1 cellular context compared by ENCODE assay signal in the genomic region with DNA sequence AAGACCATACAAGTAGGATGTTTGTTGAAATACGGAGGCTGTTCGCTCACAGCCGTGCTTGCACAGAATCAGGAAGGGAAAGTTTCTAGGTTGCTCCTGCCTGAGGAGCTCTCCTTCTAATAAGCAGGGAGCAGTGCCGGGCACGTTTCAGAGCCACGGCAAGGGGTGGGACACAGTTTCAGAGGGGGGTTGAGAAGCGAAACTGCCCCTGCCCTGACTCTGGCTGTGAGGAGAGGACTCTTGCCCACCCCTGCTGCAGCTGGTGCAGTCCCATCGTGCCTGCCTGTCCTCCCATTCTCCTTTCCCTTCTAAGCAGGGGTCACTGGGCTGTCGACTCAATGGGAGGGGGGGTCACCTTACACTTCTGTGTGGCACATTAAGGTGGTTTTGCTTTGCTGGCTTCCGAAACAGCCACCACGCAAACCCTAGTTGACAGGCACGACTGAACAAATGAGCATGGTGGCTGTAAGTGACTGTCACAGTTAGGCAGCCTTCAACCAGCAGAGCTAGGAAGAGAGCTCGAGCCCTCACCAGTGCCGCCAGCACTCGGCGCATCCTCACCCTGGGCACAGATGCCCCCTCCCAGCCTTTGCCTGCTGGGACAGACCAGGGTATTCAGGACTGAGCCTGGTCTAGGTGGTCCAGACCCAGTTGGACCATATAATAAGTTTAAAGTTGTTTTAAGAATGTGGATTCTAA.
TF ChIP-seq lines count a peak whose summit lies in the region.

No MANE protein-coding gene starts in this region.

TF ChIP-seq in IMR-90, 13 proteins besides CTCF, POLR2A, EP300 and RAD21:
- TF ChIP-seq SMC3 (IDR thresholded peaks at IDR 0.05; ENCODE audit: low read depth, low read length) (no peak), BHLHE40 (IDR thresholded peaks at IDR 0.05; ENCODE audit: low read depth, low read length) (no peak), MAZ (IDR thresholded peaks at IDR 0.05; ENCODE audit: borderline replicate concordance, low read depth, low read length) (no peak), MXI1 (IDR thresholded peaks at IDR 0.05; ENCODE audit: borderline replicate concordance, low read depth, low read length) (no peak), RFX5 (IDR thresholded peaks at IDR 0.05; ENCODE audit: low read depth, low read length) (no peak), RCOR1 (IDR thresholded peaks at IDR 0.05; ENCODE audit: insufficient replicate concordance, low read length) (no peak), CEBPB (IDR thresholded peaks at IDR 0.05; ENCODE audit: low read depth, low read length) (no peak), FOS (IDR thresholded peaks at IDR 0.05; ENCODE audit: low read depth, low read length) (no peak)
- TF ChIP-seq, protein P1, sequence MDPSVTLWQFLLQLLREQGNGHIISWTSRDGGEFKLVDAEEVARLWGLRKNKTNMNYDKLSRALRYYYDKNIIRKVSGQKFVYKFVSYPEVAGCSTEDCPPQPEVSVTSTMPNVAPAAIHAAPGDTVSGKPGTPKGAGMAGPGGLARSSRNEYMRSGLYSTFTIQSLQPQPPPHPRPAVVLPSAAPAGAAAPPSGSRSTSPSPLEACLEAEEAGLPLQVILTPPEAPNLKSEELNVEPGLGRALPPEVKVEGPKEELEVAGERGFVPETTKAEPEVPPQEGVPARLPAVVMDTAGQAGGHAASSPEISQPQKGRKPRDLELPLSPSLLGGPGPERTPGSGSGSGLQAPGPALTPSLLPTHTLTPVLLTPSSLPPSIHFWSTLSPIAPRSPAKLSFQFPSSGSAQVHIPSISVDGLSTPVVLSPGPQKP (IDR thresholded peaks at IDR 0.05; ENCODE audit: borderline replicate concordance, low read depth, low read length), result no peak
